10 cellular contexts compared by ENCODE assay signal in genomic region chr7:51187941-51188340, GRCh38.
DNase-seq lines count a peak whose midpoint lies in the region; ATAC-seq, FAIRE-seq and TF ChIP-seq lines count a peak whose summit lies in the region.
"Had no signal": no experiment of that assay in that cellular context is flagged by ENCODE, and none has a peak within 500 bp of the region (broad histone marks: within the 10 kb centered on the region; RNA-seq: fewer than 3 reads in every experiment).

No MANE protein-coding gene starts in this region.

- TF ChIP-seq POLR2A in right lobe of liver (IDR thresholded peaks at IDR 0.05) (no peak), adrenal gland (IDR thresholded peaks at IDR 0.05) (no peak)

- H3K27me3 ChIP-seq in bronchial epithelial cell (ENCODE audit: control insufficient read depth, insufficient read depth, low read length) = no peaks in the 10 kb centered on the region
- no peaks in the 10 kb centered on the region for H3K27me3 ChIP-seq in right lobe of liver
- H3K27me3 ChIP-seq in adrenal gland = no peaks in the 10 kb centered on the region

- H3K27ac ChIP-seq in right lobe of liver (no peak overlapping the region), adrenal gland (no peak overlapping the region)

- ATAC-seq in right lobe of liver (peak in 3 of 4 donors; percentile 33 to 56 (median 40)), HG03439 (IDR thresholded peaks at IDR 0.05; ENCODE audit: unreplicated experiment) (no peak), GM21515 (IDR thresholded peaks at IDR 0.05; ENCODE audit: unreplicated experiment) (no peak)
- ATAC-seq: activated CD8-positive, alpha-beta memory T cell treated with anti-CD3 and anti-CD28 coated beads, Interleukin-2, amount 10 ng/mL, durations not matched to agents 7 days and 5 days had no signal

- no peak for FAIRE-seq in bronchial epithelial cell (lab: Jason Lieb, UNC)
- FAIRE-seq: RCC 7860 had no signal

- peak; percentile 32 for DNase-seq in 8988T
- DNase-seq in M059J (ENCODE audit: low read depth) = peak; percentile 27
- peak; percentile 4 for DNase-seq in bronchial epithelial cell (ENCODE audit: low read depth)
- no peak for DNase-seq in right lobe of liver
- DNase-seq in HK-2 (ENCODE audit: unreplicated experiment) = no peak
- DNase-seq in adrenal gland = no peak
- DNase-seq: activated CD8-positive, alpha-beta memory T cell treated with anti-CD3 and anti-CD28 coated beads, Interleukin-2, amount 10 ng/mL, durations not matched to agents 7 days and 5 days had no signal

- no peaks in the 10 kb centered on the region for H3K9me3 ChIP-seq in right lobe of liver
- no peaks in the 10 kb centered on the region for H3K9me3 ChIP-seq in adrenal gland (replicated peaks in 1 of 3)

- intact Hi-C loops in right lobe of liver (cut with DNase I) (no loop called here), adrenal gland (cut with DNase I) (no loop called here)

- 70% methylated on average over 2 of the region's 6 CpGs for WGBS in right lobe of liver (ENCODE audit: insufficient coverage, low coverage, low lambda C conversion rate, missing lambda C conversion rate)
- WGBS in adrenal gland, 4 donors = 45 to 74% (median 49%) methylated on average over 2 to 6 of the region's 6 CpGs

- no peaks in the 10 kb centered on the region for H3K36me3 ChIP-seq in bronchial epithelial cell (ENCODE audit: control insufficient read depth, insufficient read depth, low read length)
- peaks cover 0 to 9% (median 5%) of the 10 kb centered on the region in 4 donors for H3K36me3 ChIP-seq in right lobe of liver
- H3K36me3 ChIP-seq in adrenal gland (replicated peaks in 1 of 2) = no peaks in the 10 kb centered on the region

- TF ChIP-seq CTCF in bronchial epithelial cell (IDR thresholded peaks at IDR 0.05; ENCODE audit: insufficient read depth, low read length, severe bottlenecking) = peak; percentile 10
- TF ChIP-seq CTCF in right lobe of liver (IDR thresholded peaks at IDR 0.05) = no peak
- TF ChIP-seq CTCF in adrenal gland (IDR thresholded peaks at IDR 0.05) = no peak

- H3K4me3 ChIP-seq in bronchial epithelial cell (ENCODE audit: low read depth, low read length) (no peak overlapping the region), right lobe of liver (no peak overlapping the region), adrenal gland (no peak overlapping the region)

- H3K4me1 ChIP-seq in right lobe of liver (no peaks in the 10 kb centered on the region), adrenal gland (replicated peaks in 1 of 2) (no peaks in the 10 kb centered on the region)

Comparison
In these comparisons a context has a peak if more than half of its experiments do, and no peak if none do; other contexts are left out.
1. DNase-seq: peak in 8988T (single experiment), M059J (single experiment) and bronchial epithelial cell (single experiment); none in right lobe of liver (0 of 3), HK-2 (single experiment) and adrenal gland (0 of 7).
2. ATAC-seq: peak in right lobe of liver (3 of 4); none in HG03439 (single experiment) and GM21515 (single experiment).